In genomic region chr2:225399509-225399908, GRCh38 we compare ENCODE assay signal across 16 cellular contexts. TPM values are rescaled to one million over a fixed set of nuclear protein-coding genes. Genes with fewer than 3 reads are reported as not detected.
DNase-seq lines count a peak whose midpoint lies in the region; FAIRE-seq and TF ChIP-seq lines count a peak whose summit lies in the region.
"Had no signal": no experiment of that assay in that cellular context is flagged by ENCODE, and none has a peak within 500 bp of the region (broad histone marks: within the 10 kb centered on the region; RNA-seq: fewer than 3 reads in every experiment).

TSS of gene NYAP2 (plus strand) at chr2:225399710. CDS start at chr2:225408881, 9,171 bp downstream.

- H3K36me3 ChIP-seq in H1 (ENCODE audit: control insufficient read depth in 2 of 4, insufficient read depth in 4 of 4, low read length in 3 of 4), result no peaks in the 10 kb centered on the region
- no peaks in the 10 kb centered on the region for H3K36me3 ChIP-seq in kidney (ENCODE audit: control insufficient read depth in 1 of 2, insufficient read depth in 2 of 2, low read length in 2 of 2)

- H3K56ac ChIP-seq in H1 (replicated peaks; ENCODE audit: insufficient read length, low read depth, low read length), result no peak within 1 kb of the TSS

- H2BK5ac ChIP-seq in H1 (ENCODE audit: low read depth, low read length), result no peak within 1 kb of the TSS

- no peak within 1 kb of the TSS for H3K18ac ChIP-seq in H1 (ENCODE audit: extremely low read depth, low read length)

- H4K8ac ChIP-seq in H1 (ENCODE audit: extremely low read depth, insufficient read depth, low read length), result no peak within 1 kb of the TSS

- no peak within 1 kb of the TSS for H3K4ac ChIP-seq in H1 (replicated peaks; ENCODE audit: insufficient read length, low read depth, low read length)

- peaks cover 3% of the 10 kb centered on the region for H3K27me3 Mint-ChIP-seq in activated CD4-positive, alpha-beta T cell treated with anti-CD3 and anti-CD28 coated beads, Interleukin-2, amount 10 ng/mL, durations not matched to agents 24 days and 14 days
- H3K27me3 Mint-ChIP-seq in mesothelial cell of epicardium (ENCODE audit: low read depth), result peaks cover 34% of the 10 kb centered on the region

- intact Hi-C loops in activated CD4-positive, alpha-beta T cell treated with anti-CD3 and anti-CD28 coated beads, Interleukin-2, amount 10 ng/mL, durations not matched to agents 24 days and 14 days (cut with micrococcal nuclease), result no loop called here
- intact Hi-C loops in kidney (cut with DNase I), result no loop called here

- H4K91ac ChIP-seq in H1 (replicated peaks; ENCODE audit: insufficient read length, low read length), result no peak within 1 kb of the TSS

- H3K27ac ChIP-seq in H1 (ENCODE audit: low read depth, low read length) (no peak within 1 kb of the TSS), kidney (ENCODE audit: low read depth in 2 of 2, low read length in 2 of 2) (no peak within 1 kb of the TSS)

- H3K79me2 ChIP-seq in H1 (ENCODE audit: control insufficient read depth in 1 of 2, insufficient read depth in 2 of 2, low read length in 2 of 2), result no peaks in the 10 kb centered on the region

- no peaks in the 10 kb centered on the region for H3K4me1 Mint-ChIP-seq in activated CD4-positive, alpha-beta T cell treated with anti-CD3 and anti-CD28 coated beads, Interleukin-2, amount 10 ng/mL, durations not matched to agents 24 days and 14 days
- no peaks in the 10 kb centered on the region for H3K4me1 Mint-ChIP-seq in mesothelial cell of epicardium
- H3K4me1 Mint-ChIP-seq: activated CD4-positive, alpha-beta memory T cell treated with anti-CD3 and anti-CD28 coated beads, Interleukin-2, amount 10 ng/mL, durations not matched to agents 7 days and 5 days; central memory CD8-positive, alpha-beta T cell; T-helper 17 cell had no signal

- POLR2A ChIA-PET in H1 (lab: Charles Lee; ENCODE audit: partially characterized antibody), result no interaction called here

- H3K23ac ChIP-seq in H1 (ENCODE audit: insufficient read length), result no peak within 1 kb of the TSS

- TF ChIP-seq POLR2A in H1 (IDR thresholded peaks at IDR 0.05; ENCODE audit: control extremely low read depth in 1 of 2, low read depth in 2 of 2, low read length in 2 of 2), result no peak

- CTCF ChIA-PET in H1 (lab: Charles Lee; ENCODE audit: partially characterized antibody), result interaction anchor here (1.1 kb wide), 1 partner anchor 260 kb away, joined by 5 read pairs; no protein-coding TSS in a partner anchor

- H2BK20ac ChIP-seq in H1 (ENCODE audit: low read length), result no peak within 1 kb of the TSS

- no peak within 1 kb of the TSS for H4K5ac ChIP-seq in H1 (ENCODE audit: insufficient read length, low read depth, low read length)

- FAIRE-seq in H1 (lab: Jason Lieb, UNC) (no peak), kidney (lab: Jason Lieb, UNC) (no peak)
- FAIRE-seq: GM12891 had no signal

- no peak within 1 kb of the TSS for H2BK120ac ChIP-seq in H1 (replicated peaks; ENCODE audit: low read depth, low read length)

- no peaks in the 10 kb centered on the region for H3K27me3 ChIP-seq in H1 (replicated peaks in 1 of 4; ENCODE audit: control insufficient read depth in 3 of 4, extremely low read depth in 1 of 4, insufficient read depth in 3 of 4, low read length in 3 of 4)

- no peak within 1 kb of the TSS for H2AK5ac ChIP-seq in H1 (ENCODE audit: low read depth, low read length)

- WGBS in H1 (ENCODE audit: extremely low coverage in 1 of 2, insufficient coverage in 1 of 2, insufficient read length in 1 of 2, insufficient replicate concordance in 2 of 2, low coverage in 1 of 2, low lambda C conversion rate in 2 of 2, missing lambda C conversion rate in 1 of 2), 2 experiments, result 85% methylated on average over 5 of the region's 5 CpGs; no CpG with 5 or more reads in 1 of the 2 experiments

- H3K23me2 ChIP-seq in H1 (ENCODE audit: low read depth, low read length), result no peaks in the 10 kb centered on the region

- H3K4me3 ChIP-seq in H1 (ENCODE audit: extremely low read depth in 1 of 4, insufficient read depth in 2 of 4, low read depth in 3 of 4, low read length in 4 of 4) (peak within 1 kb of the TSS in 1 of 4 experiments; percentile 44; a peak in 2 of 8 replicates), kidney (ENCODE audit: low read length in 2 of 2) (no peak within 1 kb of the TSS)

- H2BK15ac ChIP-seq in H1 (ENCODE audit: low read length), result no peak within 1 kb of the TSS

- TF ChIP-seq CTCF in H1 (IDR thresholded peaks at IDR 0.05; ENCODE audit: control extremely low read depth in 1 of 3, insufficient read depth in 1 of 3, low read depth in 1 of 3, low read length in 3 of 3), result no peak
- TF ChIP-seq CTCF in kidney (IDR thresholded peaks at IDR 0.05; ENCODE audit: borderline replicate concordance, extremely low read depth, insufficient read depth), result no peak
- TF ChIP-seq CTCF in mesothelial cell of epicardium (IDR thresholded peaks at IDR 0.05; ENCODE audit: unreplicated experiment), result no peak

- no peak within 1 kb of the TSS for H3K9ac ChIP-seq in H1 (replicated peaks in 1 of 4; ENCODE audit: extremely low read depth in 1 of 4, low read depth in 3 of 4, low read length in 3 of 4)
- H3K9ac ChIP-seq in kidney (ENCODE audit: low read length in 2 of 2), result no peak within 1 kb of the TSS

- H3K27ac Mint-ChIP-seq in activated CD4-positive, alpha-beta T cell treated with anti-CD3 and anti-CD28 coated beads, Interleukin-2, amount 10 ng/mL, durations not matched to agents 24 days and 14 days, result no peak within 1 kb of the TSS
- H3K27ac Mint-ChIP-seq in mesothelial cell of epicardium, result no peak within 1 kb of the TSS
- H3K27ac Mint-ChIP-seq: activated CD4-positive, alpha-beta memory T cell treated with anti-CD3 and anti-CD28 coated beads, Interleukin-2, amount 10 ng/mL, durations not matched to agents 7 days and 5 days; T-helper 17 cell had no signal

- H3K9me3 Mint-ChIP-seq in activated CD4-positive, alpha-beta T cell treated with anti-CD3 and anti-CD28 coated beads, Interleukin-2, amount 10 ng/mL, durations not matched to agents 24 days and 14 days, result no peaks in the 10 kb centered on the region
- H3K9me3 Mint-ChIP-seq in mesothelial cell of epicardium, result no peaks in the 10 kb centered on the region
- H3K9me3 Mint-ChIP-seq: activated CD4-positive, alpha-beta memory T cell treated with anti-CD3 and anti-CD28 coated beads, Interleukin-2, amount 10 ng/mL, durations not matched to agents 7 days and 5 days; central memory CD8-positive, alpha-beta T cell had no signal

- no peak for TF ChIP-seq RAD21 in H1 (IDR thresholded peaks at IDR 0.05 in 1 of 2, conservative IDR thresholded peaks at IDR 0.05 in 1 of 2; ENCODE audit: low read depth in 2 of 2, low read length in 2 of 2)

- H3K4me2 ChIP-seq in H1 (ENCODE audit: insufficient read depth in 1 of 2, low read depth in 2 of 2, low read length in 2 of 2), result peak within 1 kb of the TSS; percentile 18 to 62; a peak in 3 of 4 replicates

- TF ChIP-seq EP300 in H1 (IDR thresholded peaks at IDR 0.05; ENCODE audit: borderline replicate concordance in 1 of 2, low read depth in 2 of 2, low read length in 2 of 2), result no peak

- no peak within 1 kb of the TSS for H2AFZ ChIP-seq in H1 (ENCODE audit: low read length)

- H3K36me3 Mint-ChIP-seq in activated CD4-positive, alpha-beta T cell treated with anti-CD3 and anti-CD28 coated beads, Interleukin-2, amount 10 ng/mL, durations not matched to agents 24 days and 14 days (ENCODE audit: low read depth), result no peaks in the 10 kb centered on the region
- H3K36me3 Mint-ChIP-seq in mesothelial cell of epicardium, result no peaks in the 10 kb centered on the region

- no peaks in the 10 kb centered on the region for H3K79me1 ChIP-seq in H1 (ENCODE audit: low read depth, low read length)

- H2BK12ac ChIP-seq in H1 (ENCODE audit: low read depth, low read length), result no peak within 1 kb of the TSS

- H3K14ac ChIP-seq in H1 (ENCODE audit: insufficient read length), result no peak within 1 kb of the TSS

- H3K4me3 Mint-ChIP-seq in activated CD4-positive, alpha-beta T cell treated with anti-CD3 and anti-CD28 coated beads, Interleukin-2, amount 10 ng/mL, durations not matched to agents 24 days and 14 days, result no peak within 1 kb of the TSS
- H3K4me3 Mint-ChIP-seq in mesothelial cell of epicardium, result no peak within 1 kb of the TSS
- H3K4me3 Mint-ChIP-seq: activated CD4-positive, alpha-beta memory T cell treated with anti-CD3 and anti-CD28 coated beads, Interleukin-2, amount 10 ng/mL, durations not matched to agents 7 days and 5 days; central memory CD8-positive, alpha-beta T cell; T-helper 17 cell had no signal

- H4K20me1 ChIP-seq in H1 (replicated peaks in 1 of 2; ENCODE audit: control insufficient read depth in 1 of 2, insufficient read depth in 2 of 2, low read length in 2 of 2), result no peaks in the 10 kb centered on the region

- DNase-seq in Ammon's horn (ENCODE audit: low spot score) (peak; percentile 31), NCI-H1417 (lab: John Stamatoyannopoulos, UW) (peak; percentile 75 to 96 (median 79)), NCI-H446 treated with DMSO at 0.1 percent for 48 hours (lab: John Stamatoyannopoulos, UW) (peak; percentile 81), H1 (ENCODE audit: low read depth in 1 of 2, low spot score in 2 of 2) (no peak), kidney (no peak), mesothelial cell of epicardium (ENCODE audit: low spot score in 2 of 2, unreplicated experiment in 2 of 2) (no peak)
- DNase-seq in activated CD4-positive, alpha-beta T cell treated with anti-CD3 and anti-CD28 coated beads, Interleukin-2, amount 10 ng/mL, durations not matched to agents 24 days and 14 days, result no peak
- DNase-seq in activated T-cell treated with anti-CD3 and anti-CD28 coated beads, Interleukin-2, amount 50 U/mL, for 1 hour, result no peak
- DNase-seq: activated CD4-positive, alpha-beta memory T cell treated with anti-CD3 and anti-CD28 coated beads, Interleukin-2, amount 10 ng/mL, durations not matched to agents 7 days and 5 days; activated naive CD4-positive, alpha-beta T cell; T-helper 17 cell had no signal

- H3K9me3 ChIP-seq in H1 (ENCODE audit: insufficient read depth in 2 of 2, low read depth in 1 of 2, low read length in 1 of 2) (no peaks in the 10 kb centered on the region), kidney (ENCODE audit: control insufficient read depth in 1 of 2, low read length in 2 of 2) (no peaks in the 10 kb centered on the region)

- H3K4me1 ChIP-seq in H1 (replicated peaks in 1 of 4; ENCODE audit: control insufficient read depth in 3 of 4, insufficient read depth in 4 of 4, low read length in 3 of 4) (no peaks in the 10 kb centered on the region), kidney (ENCODE audit: control insufficient read depth in 1 of 2, insufficient read depth in 1 of 2, low read depth in 1 of 2, low read length in 2 of 2) (no peaks in the 10 kb centered on the region)

RNA-seq across cellular contexts. Expression of gene NYAP2, which starts in this region (rescaled TPM):
- not detected in 2 replicates for total RNA-seq in H1 (2021; fragmentation: NEBNext Ultra II Directional; extraction: Animal tissue kit (Norgen Biotek cat#: 25700))
- polyA plus RNA-seq in H1 (2011; rRNA removed), result not detected in 2 replicates
- polyA plus RNA-seq in H1 (2011; cell fraction: cytosol; rRNA removed), result not detected
- polyA plus RNA-seq in H1 (2011; cell fraction: nucleus; rRNA removed), result not detected
- polyA plus RNA-seq in H1 (2012, experiment 1 of 2), result not detected in 4 replicates
- polyA plus RNA-seq in H1 (2012, experiment 2 of 2), result not detected
- not detected for polyA plus RNA-seq in H1 (2013, experiment 1 of 2)
- not detected for polyA plus RNA-seq in H1 (2013, experiment 2 of 2)
- polyA minus RNA-seq in H1 (2011; rRNA and poly(A)+ RNA removed), result not detected in 2 replicates
- not detected for polyA minus RNA-seq in H1 (2011; cell fraction: cytosol; rRNA and poly(A)+ RNA removed)
- not detected for polyA minus RNA-seq in H1 (2011; cell fraction: nucleus; rRNA and poly(A)+ RNA removed)
- total RNA-seq in activated CD4-positive, alpha-beta T cell treated with anti-CD3 and anti-CD28 coated beads, Interleukin-2, amount 10 ng/mL, durations not matched to agents 24 days and 14 days, result not detected in 2 replicates
- total RNA-seq in kidney, result 0.66 TPM
- polyA plus RNA-seq in kidney (ENCODE audit: insufficient read depth, low read depth, low replicate concordance), result not detected
- total RNA-seq in mesothelial cell of epicardium, result not detected in 3 replicates
- total RNA-seq: A172; activated CD4-positive, alpha-beta memory T cell treated with anti-CD3 and anti-CD28 coated beads, Interleukin-2, amount 10 ng/mL, durations not matched to agents 7 days and 5 days; kidney epithelial cell; LHCN-M2 had no signal

Comparison
In these comparisons a context has a peak if more than half of its experiments do, and no peak if none do; other contexts are left out.
1. DNase-seq: peak in Ammon's horn (single experiment), NCI-H1417 (3 of 3) and NCI-H446 treated with DMSO at 0.1 percent for 48 hours (single experiment); none in H1 (0 of 2), activated CD4-positive, alpha-beta T cell treated with anti-CD3 and anti-CD28 coated beads, Interleukin-2, amount 10 ng/mL, durations not matched to agents 24 days and 14 days (single experiment), activated T-cell treated with anti-CD3 and anti-CD28 coated beads, Interleukin-2, amount 50 U/mL, for 1 hour (single experiment), kidney (single experiment) and mesothelial cell of epicardium (0 of 2).